ENCODE assay signal across 30 cellular contexts in genomic region chr16:63618896-63619295, GRCh38.
"Had no signal": no experiment of that assay in that cellular context is flagged by ENCODE, and none has a peak within 500 bp of the region (broad histone marks: within the 10 kb centered on the region; RNA-seq: fewer than 3 reads in every experiment).

No MANE protein-coding gene starts in this region.

- H3K4me1 ChIP-seq: adrenal gland, body of pancreas, gastrocnemius medialis, heart left ventricle had no signal

- H3K36me3 ChIP-seq: adrenal gland, esophagus muscularis mucosa, gastrocnemius medialis, heart left ventricle, WERI-Rb-1 had no signal

- H3K4me3 ChIP-seq: adrenal gland, body of pancreas, gastrocnemius medialis had no signal

- H3K27ac ChIP-seq: adrenal gland, body of pancreas, esophagus muscularis mucosa, foreskin keratinocyte, gastrocnemius medialis, heart left ventricle, WERI-Rb-1 had no signal

- ATAC-seq: activated CD4-positive, alpha-beta T cell treated with anti-CD3 and anti-CD28 coated beads for 36 hours; activated CD4-positive, CD25-positive, alpha-beta regulatory T cell treated with anti-CD3 and anti-CD28 coated beads, Interleukin-2, amount 50 U/mL, for 24 hours; activated CD8-positive, alpha-beta memory T cell treated with anti-CD3 and anti-CD28 coated beads, Interleukin-2, amount 10 ng/mL, durations not matched to agents 7 days and 5 days; activated CD8-positive, alpha-beta T cell treated with anti-CD3 and anti-CD28 coated beads, Interleukin-2, amount 10 ng/mL, durations not matched to agents 7 days and 5 days; activated naive CD8-positive, alpha-beta T cell treated with anti-CD3 and anti-CD28 coated beads, Interleukin-2, amount 50 U/mL, for 24 hours; body of pancreas; effector memory CD8-positive, alpha-beta T cell; gastrocnemius medialis had no signal

- H3K27me3 ChIP-seq: adrenal gland, body of pancreas, foreskin keratinocyte, gastrocnemius medialis, heart left ventricle had no signal

- DNase-seq: activated B cell treated with CpG ODN at 0.5 μM for 24 hours; activated CD4-positive, alpha-beta memory T cell treated with anti-CD3 and anti-CD28 coated beads for 36 hours; activated CD4-positive, alpha-beta T cell treated with anti-CD3 and anti-CD28 coated beads for 36 hours; activated CD4-positive, alpha-beta T cell treated with anti-CD3 and anti-CD28 coated beads, Interleukin-2, amount 10 ng/mL, durations not matched to agents 24 days and 14 days; activated CD8-positive, alpha-beta memory T cell treated with anti-CD3 and anti-CD28 coated beads, Interleukin-2, amount 10 ng/mL, durations not matched to agents 7 days and 5 days; activated CD8-positive, alpha-beta memory T cell treated with anti-CD3 and anti-CD28 coated beads, Interleukin-2, amount 50 U/mL, for 4 hours; activated CD8-positive, alpha-beta T cell treated with anti-CD3 and anti-CD28 coated beads, Interleukin-2, amount 10 ng/mL, durations not matched to agents 7 days and 5 days; activated effector memory CD4-positive, alpha-beta T cell treated with anti-CD3 and anti-CD28 coated beads, Interleukin-2, amount 50 U/mL, for 16 hours; activated naive CD4-positive, alpha-beta T cell treated with anti-CD3 and anti-CD28 coated beads for 36 hours; activated naive CD8-positive, alpha-beta T cell treated with anti-CD3 and anti-CD28 coated beads for 36 hours; activated naive CD8-positive, alpha-beta T cell treated with anti-CD3 and anti-CD28 coated beads, Interleukin-2, amount 50 U/mL, for 24 hours; activated T-cell treated with anti-CD3 and anti-CD28 coated beads, Interleukin-2, amount 50 U/mL, for 1 hour; activated T-cell treated with anti-CD3 and anti-CD28 coated beads, Interleukin-2, amount 50 U/mL, for 48 hours; adrenal gland; amygdala; body of pancreas; caudate nucleus; cortex of kidney; dermis blood vessel endothelial cell; effector CD4-positive, alpha-beta T cell; effector memory CD8-positive, alpha-beta T cell; erythroblast; foreskin keratinocyte; gastrocnemius medialis; glutamatergic neuron; T1000; WERI-Rb-1 had no signal

- H3K9me3 ChIP-seq: adrenal gland, body of pancreas, esophagus muscularis mucosa, gastrocnemius medialis, heart left ventricle had no signal
